ENCODE assay signal across 9 cellular contexts in genomic region chr17:77394540-77395295, GRCh38.
DNase-seq lines count a peak whose midpoint lies in the region; ATAC-seq and TF ChIP-seq lines count a peak whose summit lies in the region.
"Had no signal": no experiment of that assay in that cellular context is flagged by ENCODE, and none has a peak within 500 bp of the region (broad histone marks: within the 10 kb centered on the region; RNA-seq: fewer than 3 reads in every experiment).

No MANE protein-coding gene starts in this region.

- no peak overlapping the region for H2BK5ac ChIP-seq in trophoblast cell (ENCODE audit: low read depth, low read length, poor library complexity)

- peak overlapping the region; percentile 67 for H3K27ac Mint-ChIP-seq in CD8-positive, alpha-beta T cell
- H3K27ac Mint-ChIP-seq in activated CD4-positive, alpha-beta memory T cell treated with anti-CD3 and anti-CD28 coated beads, Interleukin-2, amount 10 ng/mL, durations not matched to agents 7 days and 5 days: no peak overlapping the region

- H3K4me3 ChIP-seq in CD8-positive, alpha-beta T cell (ENCODE audit: low read depth, low read length): no peak overlapping the region
- no peak overlapping the region for H3K4me3 ChIP-seq in gastroesophageal sphincter
- H3K4me3 ChIP-seq in trophoblast cell (ENCODE audit: low read depth, low read length): no peak overlapping the region

- 33 to 86% methylated on average over 1 to 7 of the region's 15 CpGs for WGBS in gastroesophageal sphincter (ENCODE audit: low coverage in 1 of 2), 2 donors
- no CpG with 5 or more reads among the region's 15 CpGs for WGBS in trophoblast cell (ENCODE audit: extremely low coverage, insufficient coverage, insufficient read length)

- no peak overlapping the region for H2BK120ac ChIP-seq in trophoblast cell (ENCODE audit: insufficient read depth, low read length, poor library complexity)

- no peaks in the 10 kb centered on the region for H3K27me3 ChIP-seq in CD8-positive, alpha-beta T cell (ENCODE audit: insufficient read depth, low read length)
- H3K27me3 ChIP-seq in gastroesophageal sphincter: no peaks in the 10 kb centered on the region
- H3K27me3 ChIP-seq in trophoblast cell (ENCODE audit: insufficient read depth, low read length): no peaks in the 10 kb centered on the region

- no peak overlapping the region for H4K12ac ChIP-seq in trophoblast cell (ENCODE audit: low read depth, low read length)

- peaks cover 14% of the 10 kb centered on the region for H3K36me3 Mint-ChIP-seq in CD8-positive, alpha-beta T cell
- peaks cover 44% of the 10 kb centered on the region for H3K36me3 Mint-ChIP-seq in activated CD4-positive, alpha-beta memory T cell treated with anti-CD3 and anti-CD28 coated beads, Interleukin-2, amount 10 ng/mL, durations not matched to agents 7 days and 5 days (ENCODE audit: low read depth)

- peaks cover 82% of the 10 kb centered on the region for H3K4me1 ChIP-seq in CD8-positive, alpha-beta T cell (ENCODE audit: insufficient read depth, low read length)
- H3K4me1 ChIP-seq in gastroesophageal sphincter: peaks cover 27 to 97% (median 53%) of the 10 kb centered on the region in 3 donors
- peaks cover 33 to 45% of the 10 kb centered on the region in 2 experiments for H3K4me1 ChIP-seq in trophoblast cell (ENCODE audit: control insufficient read depth in 1 of 2, insufficient read depth in 2 of 2, low read length in 2 of 2)

- no peak overlapping the region for H2AFZ ChIP-seq in trophoblast cell (ENCODE audit: insufficient read depth, low read length, poor library complexity)

- H3K23ac ChIP-seq in trophoblast cell (ENCODE audit: low read length): no peak overlapping the region

- H3K4ac ChIP-seq in trophoblast cell (ENCODE audit: low read depth, low read length): no peak overlapping the region

- H2AK5ac ChIP-seq in trophoblast cell (ENCODE audit: low read length): no peak overlapping the region

- peaks cover 18% of the 10 kb centered on the region for H3K79me1 ChIP-seq in trophoblast cell (ENCODE audit: low read length)

- no peaks in the 10 kb centered on the region for H3K9me3 Mint-ChIP-seq in CD8-positive, alpha-beta T cell
- no peaks in the 10 kb centered on the region for H3K9me3 Mint-ChIP-seq in activated CD4-positive, alpha-beta memory T cell treated with anti-CD3 and anti-CD28 coated beads, Interleukin-2, amount 10 ng/mL, durations not matched to agents 7 days and 5 days

- peaks cover 3% of the 10 kb centered on the region for H3K79me2 ChIP-seq in trophoblast cell (ENCODE audit: control insufficient read depth, insufficient read depth, low read length, poor library complexity)

- H3K4me2 ChIP-seq in trophoblast cell (ENCODE audit: low read length): peak overlapping the region; percentile 11

- POLR2A ChIA-PET in CD8-positive, alpha-beta T cell (lab: Charles Lee): interaction anchor here (1.1 to 1.3 kb wide), 2 partner anchors 10 to 34 kb away, joined by 3 to 4 read pairs; no protein-coding TSS in a partner anchor
- POLR2A ChIA-PET in RWPE1 (lab: Yijun Ruan, JAX; ENCODE audit: low non-redundant PET): no interaction called here
- POLR2A ChIA-PET in activated CD4-positive, alpha-beta memory T cell treated with anti-CD3 and anti-CD28 coated beads, Interleukin-2, amount 10 ng/mL, durations not matched to agents 7 days and 5 days (lab: Charles Lee): interaction anchor here (8.8 kb wide), 1 partner anchor 7 kb away, joined by 140 read pairs; no protein-coding TSS in a partner anchor

- H3K9me3 ChIP-seq in CD8-positive, alpha-beta T cell (ENCODE audit: low read length): no peaks in the 10 kb centered on the region
- no peaks in the 10 kb centered on the region for H3K9me3 ChIP-seq in gastroesophageal sphincter
- H3K9me3 ChIP-seq in trophoblast cell (ENCODE audit: insufficient read depth, low read depth, low read length): peaks cover 3% of the 10 kb centered on the region

- H3K4me1 Mint-ChIP-seq in CD8-positive, alpha-beta T cell (ENCODE audit: low read depth): peaks cover 78% of the 10 kb centered on the region
- peaks cover 83% of the 10 kb centered on the region for H3K4me1 Mint-ChIP-seq in activated CD4-positive, alpha-beta memory T cell treated with anti-CD3 and anti-CD28 coated beads, Interleukin-2, amount 10 ng/mL, durations not matched to agents 7 days and 5 days

- H3K14ac ChIP-seq in trophoblast cell (ENCODE audit: low read length): peak overlapping the region; percentile 10

- no peaks in the 10 kb centered on the region for H3K27me3 Mint-ChIP-seq in CD8-positive, alpha-beta T cell (ENCODE audit: low read depth)
- no peaks in the 10 kb centered on the region for H3K27me3 Mint-ChIP-seq in activated CD4-positive, alpha-beta memory T cell treated with anti-CD3 and anti-CD28 coated beads, Interleukin-2, amount 10 ng/mL, durations not matched to agents 7 days and 5 days

- intact Hi-C loops in CD8-positive, alpha-beta T cell (cut with DNase I, micrococcal nuclease): no loop called here

- H4K91ac ChIP-seq in trophoblast cell (ENCODE audit: low read depth, low read length): peak overlapping the region; percentile 3

- H3K36me3 ChIP-seq in CD8-positive, alpha-beta T cell (ENCODE audit: insufficient read depth, low read length): peaks cover 5% of the 10 kb centered on the region
- H3K36me3 ChIP-seq in gastroesophageal sphincter: no peaks in the 10 kb centered on the region
- peaks cover 0 to 10% of the 10 kb centered on the region in 2 experiments for H3K36me3 ChIP-seq in trophoblast cell (ENCODE audit: control insufficient read depth in 1 of 2, insufficient read depth in 2 of 2, low read length in 2 of 2)

- no peak overlapping the region for H3K9ac ChIP-seq in trophoblast cell (ENCODE audit: low read length)

- peak overlapping the region; percentile 25 for H2BK12ac ChIP-seq in trophoblast cell (ENCODE audit: low read length)

- TF ChIP-seq POLR2A in gastroesophageal sphincter (IDR thresholded peaks at IDR 0.05): no peak

- peak overlapping the region; percentile 28 for H3K18ac ChIP-seq in trophoblast cell (ENCODE audit: low read length)

- no peak for ATAC-seq in CD8-positive, alpha-beta T cell
- no peak for ATAC-seq in gastroesophageal sphincter

- DNase-seq in CD8-positive, alpha-beta T cell: no peak
- DNase-seq in RWPE1 (ENCODE audit: low spot score) (no peak), trophoblast cell (no peak), DMS53 treated with DMSO at 0.1 percent for 48 hours (lab: John Stamatoyannopoulos, UW; ENCODE audit: unreplicated experiment) (no peak), MV-4-11 (lab: John Stamatoyannopoulos, UW) (no peak), SHP77 treated with DMSO at 0.1 percent for 48 hours (lab: John Stamatoyannopoulos, UW) (no peak)
- DNase-seq in activated CD4-positive, alpha-beta memory T cell treated with anti-CD3 and anti-CD28 coated beads, Interleukin-2, amount 10 ng/mL, durations not matched to agents 7 days and 5 days: no peak
- DNase-seq: T1000 had no signal

- no peak for TF ChIP-seq CTCF in CD8-positive, alpha-beta T cell (IDR thresholded peaks at IDR 0.05)
- TF ChIP-seq CTCF in RWPE1 (conservative IDR thresholded peaks at IDR 0.05; ENCODE audit: low read depth) (no peak), gastroesophageal sphincter (IDR thresholded peaks at IDR 0.05) (no peak)

- H3K4me3 Mint-ChIP-seq in CD8-positive, alpha-beta T cell: no peak overlapping the region
- H3K4me3 Mint-ChIP-seq in activated CD4-positive, alpha-beta memory T cell treated with anti-CD3 and anti-CD28 coated beads, Interleukin-2, amount 10 ng/mL, durations not matched to agents 7 days and 5 days: no peak overlapping the region

- no peak for TF ChIP-seq EP300 in gastroesophageal sphincter (IDR thresholded peaks at IDR 0.05)

- CTCF ChIA-PET in CD8-positive, alpha-beta T cell (lab: Charles Lee): interaction anchor here (1.1 to 1.3 kb wide), 2 partner anchors 35 to 98 kb away, joined by 3 read pairs; no protein-coding TSS in a partner anchor
- CTCF ChIA-PET in RWPE1 (lab: Yijun Ruan, JAX): interaction anchor here (0.6 to 1.0 kb wide), 2 partner anchors 24 to 63 kb away, joined by 3 read pairs; no protein-coding TSS in a partner anchor
- CTCF ChIA-PET in activated CD4-positive, alpha-beta memory T cell treated with anti-CD3 and anti-CD28 coated beads, Interleukin-2, amount 10 ng/mL, durations not matched to agents 7 days and 5 days (lab: Charles Lee): no interaction called here

- no peak overlapping the region for H3K27ac ChIP-seq in CD8-positive, alpha-beta T cell (ENCODE audit: low read depth, low read length)
- H3K27ac ChIP-seq in RWPE1 (peak overlapping the region; percentile 91), gastroesophageal sphincter (peak overlapping the region; percentile 14 to 96 (median 93)), trophoblast cell (ENCODE audit: low read depth, low read length) (peak overlapping the region; percentile 7)

- no peak overlapping the region for H4K8ac ChIP-seq in trophoblast cell (ENCODE audit: low read depth, low read length)
